In the genomic region with DNA sequence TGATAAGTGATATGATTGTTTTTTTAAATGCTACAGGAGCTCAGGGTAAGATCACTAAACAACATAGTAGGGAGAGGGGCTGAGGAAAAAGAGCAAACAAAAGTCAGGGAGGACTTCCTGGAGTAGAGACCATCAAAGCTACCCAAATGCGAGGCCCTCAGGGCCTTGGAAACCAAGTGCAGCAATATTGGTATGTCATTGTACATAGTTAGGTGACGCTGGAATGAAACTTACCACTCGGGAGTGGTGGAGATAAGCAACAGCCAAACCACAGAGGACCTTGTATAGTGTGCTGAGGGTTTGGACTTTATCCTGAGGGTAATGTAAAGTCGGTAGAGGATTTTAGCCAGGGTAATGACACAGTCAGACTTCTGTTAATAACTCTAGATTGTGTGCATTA, we compare ENCODE assay signal across 18 cellular contexts. TPM values are rescaled to one million over a fixed set of nuclear protein-coding genes. Genes with fewer than 3 reads are reported as not detected.
A peak's percentile ranks its signal among the peaks of the same experiment; 100 is the strongest.
DNase-seq lines count a peak whose midpoint lies in the region; ATAC-seq, FAIRE-seq and TF ChIP-seq lines count a peak whose summit lies in the region.
"Had no signal": no experiment of that assay in that cellular context is flagged by ENCODE, and none has a peak within 500 bp of the region (broad histone marks: within the 10 kb centered on the region; RNA-seq: fewer than 3 reads in every experiment).

No MANE protein-coding gene starts in this region.

- intact Hi-C loops in left lung (cut with DNase I), result no loop called here
- intact Hi-C loops in upper lobe of right lung (cut with DNase I), result no loop called here

- H3K27ac ChIP-seq in astrocyte (ENCODE audit: low read depth, low read length) (no peak overlapping the region), left lung (peak overlapping the region in 1 of 2 donors; percentile 4), upper lobe of right lung (peak overlapping the region; percentile 40)
- H3K27ac ChIP-seq: heart right ventricle, RWPE1, WERI-Rb-1 had no signal

- H2AFZ ChIP-seq in astrocyte (ENCODE audit: low read depth, low read length), result no peak overlapping the region

- H3K4me1 Mint-ChIP-seq in astrocyte (ENCODE audit: low read depth, unreplicated experiment), result peaks cover 21% of the 10 kb centered on the region
- H3K4me1 Mint-ChIP-seq: naive B cell, T-cell had no signal

- H3K36me3 Mint-ChIP-seq in astrocyte (ENCODE audit: low read depth, unreplicated experiment), result peaks cover 3% of the 10 kb centered on the region
- H3K36me3 Mint-ChIP-seq: naive B cell, T-cell had no signal

- no peaks in the 10 kb centered on the region for H3K27me3 Mint-ChIP-seq in astrocyte (ENCODE audit: low read depth, unreplicated experiment)
- H3K27me3 Mint-ChIP-seq: dendritic cell treated with granulocyte-macrophage colony-stimulating factor and Interleukin-4, amounts not matched to agents 40 ng/mL and 50 ng/mL, for 4 days; naive B cell; T-cell had no signal

- H3K27me3 ChIP-seq in astrocyte (ENCODE audit: insufficient read depth, low read length), result no peaks in the 10 kb centered on the region
- no peaks in the 10 kb centered on the region for H3K27me3 ChIP-seq in left lung
- H3K27me3 ChIP-seq in upper lobe of right lung, result no peaks in the 10 kb centered on the region
- H3K27me3 ChIP-seq: heart right ventricle had no signal

- TF ChIP-seq CTCF in astrocyte (IDR thresholded peaks at IDR 0.05; ENCODE audit: insufficient read depth, low read depth, low read length) (no peak), left lung (IDR thresholded peaks at IDR 0.05) (no peak), upper lobe of right lung (IDR thresholded peaks at IDR 0.05) (no peak)

- H3K27ac Mint-ChIP-seq in astrocyte (ENCODE audit: unreplicated experiment), result no peak overlapping the region
- H3K27ac Mint-ChIP-seq: dendritic cell treated with granulocyte-macrophage colony-stimulating factor and Interleukin-4, amounts not matched to agents 40 ng/mL and 50 ng/mL, for 4 days; naive B cell; T-cell had no signal

- H3K4me3 ChIP-seq in astrocyte (ENCODE audit: insufficient read depth, low read depth, low read length) (no peak overlapping the region), left lung (no peak overlapping the region), upper lobe of right lung (no peak overlapping the region)
- H3K4me3 ChIP-seq: heart right ventricle had no signal

- H3K9me3 ChIP-seq in astrocyte (ENCODE audit: insufficient read depth, low read depth, low read length), result no peaks in the 10 kb centered on the region
- no peaks in the 10 kb centered on the region for H3K9me3 ChIP-seq in left lung
- no peaks in the 10 kb centered on the region for H3K9me3 ChIP-seq in upper lobe of right lung
- H3K9me3 ChIP-seq: heart right ventricle had no signal

- ATAC-seq in left lung (peak; percentile 89), upper lobe of right lung (peak; percentile 89), HG03095 (IDR thresholded peaks at IDR 0.05; ENCODE audit: unreplicated experiment) (no peak), GM19324 (IDR thresholded peaks at IDR 0.05; ENCODE audit: low FRiP score, unreplicated experiment) (no peak)
- ATAC-seq: heart right ventricle, left cardiac atrium, T-cell had no signal

- peaks cover 13% of the 10 kb centered on the region for H3K4me1 ChIP-seq in astrocyte (ENCODE audit: insufficient read depth, low read length)
- H3K4me1 ChIP-seq in left lung, result peaks cover 9 to 30% of the 10 kb centered on the region in 2 donors
- H3K4me1 ChIP-seq in upper lobe of right lung, result peaks cover 40% of the 10 kb centered on the region

- no peak for FAIRE-seq in astrocyte (lab: Jason Lieb, UNC)

- no peaks in the 10 kb centered on the region for H3K36me3 ChIP-seq in astrocyte (ENCODE audit: insufficient read depth, low read length)
- no peaks in the 10 kb centered on the region for H3K36me3 ChIP-seq in left lung
- no peaks in the 10 kb centered on the region for H3K36me3 ChIP-seq in upper lobe of right lung
- H3K36me3 ChIP-seq: heart right ventricle, WERI-Rb-1 had no signal

- H3K4me2 ChIP-seq in astrocyte (ENCODE audit: low read length), result no peak overlapping the region

- no peak overlapping the region for H3K4me3 Mint-ChIP-seq in astrocyte (ENCODE audit: unreplicated experiment)
- H3K4me3 Mint-ChIP-seq: dendritic cell treated with granulocyte-macrophage colony-stimulating factor and Interleukin-4, amounts not matched to agents 40 ng/mL and 50 ng/mL, for 4 days; naive B cell; T-cell had no signal

- no peak overlapping the region for H3K9ac ChIP-seq in astrocyte (ENCODE audit: low read length)

- peaks cover 94% of the 10 kb centered on the region for H3K79me2 ChIP-seq in astrocyte (ENCODE audit: insufficient read depth, low read length)

- H3K9me3 Mint-ChIP-seq in astrocyte (ENCODE audit: unreplicated experiment), result no peaks in the 10 kb centered on the region
- H3K9me3 Mint-ChIP-seq: dendritic cell treated with granulocyte-macrophage colony-stimulating factor and Interleukin-4, amounts not matched to agents 40 ng/mL and 50 ng/mL, for 4 days; naive B cell; T-cell had no signal

- peak; percentile 9 for DNase-seq in HuH-7.5 (ENCODE audit: low spot score)
- peak; percentile 81 for DNase-seq in astrocyte (ENCODE audit: low read depth)
- DNase-seq in left lung, result no peak
- DNase-seq in upper lobe of right lung, result no peak
- DNase-seq in iPS-NIHi7 (ENCODE audit: extremely low spot score), result no peak
- DNase-seq: DND-41; H7; heart right ventricle; left cardiac atrium; naive B cell; NCI-H1092; stimulated activated CD4-positive, alpha-beta T cell treated with anti-CD3 and anti-CD28 coated beads, Interleukin-12 subunit alpha, Interleukin-12 subunit beta, amount 100 ng/mL, for 4 hours; T-cell; WERI-Rb-1 had no signal

- H4K20me1 ChIP-seq in astrocyte (ENCODE audit: insufficient read depth, low read length), result peaks cover 21% of the 10 kb centered on the region

RNA-seq across cellular contexts. Expression of a gene that starts 13.8 kb away (rescaled TPM):
- total RNA-seq in astrocyte, result 15.9 and 21.7 TPM in 2 replicates
- 10 to 100 TPM; 52.6 to 69.1 TPM for total RNA-seq in left lung
- total RNA-seq in upper lobe of right lung, result 68.1 TPM

Comparison
In these comparisons a context has a peak if more than half of its experiments do, and no peak if none do; other contexts are left out.
1. DNase-seq: peak in HuH-7.5 (single experiment) and astrocyte (single experiment); none in left lung (0 of 2), upper lobe of right lung (single experiment) and iPS-NIHi7 (single experiment).
2. ATAC-seq: peak in left lung (single experiment) and upper lobe of right lung (single experiment); none in HG03095 (single experiment) and GM19324 (single experiment).